Comparison of ENCODE assay signal across 1 cellular context in genomic region chr2:197261808-197262226, GRCh38.
TF ChIP-seq lines count a peak whose summit lies in the region.

No MANE protein-coding gene starts in this region.

TF ChIP-seq in GM12878, 131 proteins besides CTCF, POLR2A, EP300 and RAD21 (continued from another document):
- TF ChIP-seq ZNF687 (IDR thresholded peaks at IDR 0.05), result no peak
- TF ChIP-seq SKIL (IDR thresholded peaks at IDR 0.05; ENCODE audit: low read depth, poor library complexity, severe bottlenecking), result no peak
- no peak for TF ChIP-seq WRNIP1 (IDR thresholded peaks at IDR 0.05; ENCODE audit: borderline replicate concordance, low read depth, low read length)
- TF ChIP-seq ZZZ3 (IDR thresholded peaks at IDR 0.05; ENCODE audit: control insufficient read depth, insufficient read length, low read depth), result no peak
- TF ChIP-seq PML (IDR thresholded peaks at IDR 0.05; ENCODE audit: low read length), result no peak
- TF ChIP-seq ATF2 (IDR thresholded peaks at IDR 0.05; ENCODE audit: low read length), result peak; percentile 22; the same call in 1 of the 2 replicates
- no peak for TF ChIP-seq MTA3 (IDR thresholded peaks at IDR 0.05; ENCODE audit: borderline replicate concordance, low read length)
- no peak for TF ChIP-seq EGR1 (IDR thresholded peaks at IDR 0.05; ENCODE audit: borderline replicate concordance in 1 of 2, low read depth in 2 of 2, low read length in 2 of 2)
- TF ChIP-seq ASH2L (IDR thresholded peaks at IDR 0.05; ENCODE audit: borderline replicate concordance, low read depth), result no peak
- TF ChIP-seq MTA2 (IDR thresholded peaks at IDR 0.05; ENCODE audit: low read depth), result peak; percentile 41; the same call in 1 of the 2 replicates
- TF ChIP-seq MEF2A (IDR thresholded peaks at IDR 0.05; ENCODE audit: insufficient read depth, low read depth, low read length), result no peak
- no peak for TF ChIP-seq CBX3 (IDR thresholded peaks at IDR 0.05; ENCODE audit: borderline replicate concordance, low read depth)
- peak; percentile 56; the same call in 1 of the 2 replicates for TF ChIP-seq NBN (IDR thresholded peaks at IDR 0.05)
- no peak for TF ChIP-seq RBBP5 (conservative IDR thresholded peaks at IDR 0.05)
- TF ChIP-seq PAX8 (IDR thresholded peaks at IDR 0.05), result no peak
- peak; percentile 26 for TF ChIP-seq SMAD1 (IDR thresholded peaks at IDR 0.05; ENCODE audit: low read depth, partially characterized antibody)
- no peak for TF ChIP-seq YY1 (IDR thresholded peaks at IDR 0.05; ENCODE audit: low read depth, low read length)
- 0 out of 4 replicates have a peak, but pooled peaks of 1 of the 2 experiments have one; percentile 26 for TF ChIP-seq BHLHE40 (IDR thresholded peaks at IDR 0.05; ENCODE audit: borderline replicate concordance in 1 of 2, low read depth in 2 of 2, low read length in 1 of 2)
- no peak for TF ChIP-seq PBX3 (IDR thresholded peaks at IDR 0.05; ENCODE audit: insufficient replicate concordance, low read depth, low read length)
- TF ChIP-seq RFX5 (IDR thresholded peaks at IDR 0.05; ENCODE audit: low read depth, low read length), result no peak; the same call in 1 of the 2 replicates
- no peak for TF ChIP-seq GABPA (IDR thresholded peaks at IDR 0.05; ENCODE audit: low read depth)
- TF ChIP-seq JUNB (IDR thresholded peaks at IDR 0.05), result no peak
- TF ChIP-seq ZBED1 (IDR thresholded peaks at IDR 0.05; ENCODE audit: borderline replicate concordance), result no peak
- no peak for TF ChIP-seq ESRRA (IDR thresholded peaks at IDR 0.05; ENCODE audit: low read length)
- no peak for TF ChIP-seq SMAD5 (IDR thresholded peaks at IDR 0.05; ENCODE audit: low read depth)
- no peak for TF ChIP-seq RB1 (IDR thresholded peaks at IDR 0.05; ENCODE audit: borderline replicate concordance)
- TF ChIP-seq ZNF24 (IDR thresholded peaks at IDR 0.05), result no peak
- TF ChIP-seq ZNF384 (IDR thresholded peaks at IDR 0.05; ENCODE audit: borderline replicate concordance, low read depth, low read length), result peak; percentile 61; the same call in 1 of the 2 replicates
- no peak for TF ChIP-seq CHD1 (IDR thresholded peaks at IDR 0.05; ENCODE audit: low read depth, low read length)
- TF ChIP-seq BCL3 (IDR thresholded peaks at IDR 0.05; ENCODE audit: borderline replicate concordance, insufficient read depth, low read depth, low read length, poor library complexity, severe bottlenecking), result no peak
- no peak for TF ChIP-seq MLLT1 (IDR thresholded peaks at IDR 0.05)
- TF ChIP-seq SMC3 (IDR thresholded peaks at IDR 0.05; ENCODE audit: borderline replicate concordance, low read length), result peak; percentile 25; the same call in 1 of the 2 replicates
- TF ChIP-seq KLF5 (IDR thresholded peaks at IDR 0.05; ENCODE audit: partially characterized antibody), result no peak
